1 cellular context compared by ENCODE assay signal in genomic region chr13:21458816-21459701, GRCh38.
A peak's percentile ranks its signal among the peaks of the same experiment; 100 is the strongest.
TF ChIP-seq lines count a peak whose summit lies in the region.

TSS of gene ZDHHC20 (minus strand) at chr13:21459303. CDS start at chr13:21459171, 132 bp downstream.

TF ChIP-seq in HepG2, 621 proteins besides CTCF, POLR2A, EP300 and RAD21 (continued from another document and continues in another):
- TF ChIP-seq ZNF30 (CRISPR knock-in tag; IDR thresholded peaks at IDR 0.05), result no peak
- TF ChIP-seq ZGPAT (CRISPR knock-in tag; IDR thresholded peaks at IDR 0.05), result peak; percentile 52; the same call in 1 of the 2 replicates
- 0 out of 2 replicates have a peak, but pooled peaks have one; percentile 12 for TF ChIP-seq TFDP2 (CRISPR knock-in tag; IDR thresholded peaks at IDR 0.05)
- TF ChIP-seq THAP11 (CRISPR knock-in tag; IDR thresholded peaks at IDR 0.05), result 0 out of 2 replicates have a peak, but pooled peaks have one; percentile 18
- TF ChIP-seq TOPORS (CRISPR knock-in tag; IDR thresholded peaks at IDR 0.05), result 0 out of 2 replicates have a peak, but pooled peaks have one; percentile 36
- no peak for TF ChIP-seq DRAP1 (CRISPR knock-in tag; IDR thresholded peaks at IDR 0.05)
- TF ChIP-seq, protein P1, sequence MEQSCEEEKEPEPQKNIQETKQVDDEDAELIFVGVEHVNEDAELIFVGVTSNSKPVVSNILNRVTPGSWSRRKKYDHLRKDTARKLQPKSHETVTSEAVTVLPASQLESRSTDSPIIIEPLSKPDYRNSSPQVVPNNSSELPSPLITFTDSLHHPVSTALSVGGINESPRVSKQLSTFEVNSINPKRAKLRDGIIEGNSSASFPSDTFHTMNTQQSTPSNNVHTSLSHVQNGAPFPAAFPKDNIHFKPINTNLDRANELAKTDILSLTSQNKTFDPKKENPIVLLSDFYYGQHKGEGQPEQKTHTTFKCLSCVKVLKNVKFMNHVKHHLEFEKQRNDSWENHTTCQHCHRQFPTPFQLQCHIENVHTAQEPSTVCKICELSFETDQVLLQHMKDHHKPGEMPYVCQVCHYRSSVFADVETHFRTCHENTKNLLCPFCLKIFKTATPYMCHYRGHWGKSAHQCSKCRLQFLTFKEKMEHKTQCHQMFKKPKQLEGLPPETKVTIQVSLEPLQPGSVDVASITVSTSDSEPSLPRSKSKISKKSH (CRISPR knock-in tag; IDR thresholded peaks at IDR 0.05; ENCODE audit: borderline replicate concordance), result peak; percentile 69; the same call in 1 of the 2 replicates
- TF ChIP-seq TBX3 (IDR thresholded peaks at IDR 0.05; ENCODE audit: borderline replicate concordance), result no peak
- 0 out of 2 replicates have a peak, but pooled peaks have one; percentile 15 for TF ChIP-seq ZBTB7B (CRISPR knock-in tag; IDR thresholded peaks at IDR 0.05)
- peak; percentile 47 for TF ChIP-seq AGO1 (IDR thresholded peaks at IDR 0.05; ENCODE audit: low read depth, low read length, poor library complexity, severe bottlenecking)
- TF ChIP-seq ZNF768 (CRISPR knock-in tag; IDR thresholded peaks at IDR 0.05), result 0 out of 2 replicates have a peak, but pooled peaks have one; percentile 38
- 0 out of 2 replicates have a peak, but pooled peaks have one; percentile 40 for TF ChIP-seq ZNF761 (CRISPR knock-in tag; conservative IDR thresholded peaks at IDR 0.05)
- 0 out of 2 replicates have a peak, but pooled peaks have one; percentile 19 for TF ChIP-seq ZNF235 (CRISPR knock-in tag; IDR thresholded peaks at IDR 0.05; ENCODE audit: borderline replicate concordance)
- peak; percentile 3; the same call in 1 of the 2 replicates for TF ChIP-seq KDM5A (IDR thresholded peaks at IDR 0.05; ENCODE audit: borderline replicate concordance, low read length)
- no peak for TF ChIP-seq RAD51 (IDR thresholded peaks at IDR 0.05; ENCODE audit: borderline replicate concordance)
- 0 out of 2 replicates have a peak, but pooled peaks have one; percentile 26 for TF ChIP-seq TBX2 (CRISPR knock-in tag; IDR thresholded peaks at IDR 0.05; ENCODE audit: borderline replicate concordance)
- TF ChIP-seq IRF9 (CRISPR knock-in tag; IDR thresholded peaks at IDR 0.05; ENCODE audit: borderline replicate concordance), result 0 out of 2 replicates have a peak, but pooled peaks have one; percentile 58
- peak; percentile 45; the same call in 1 of the 2 replicates for TF ChIP-seq ZNF451 (CRISPR knock-in tag; IDR thresholded peaks at IDR 0.05)
- TF ChIP-seq SRSF9 (IDR thresholded peaks at IDR 0.05; ENCODE audit: borderline replicate concordance, insufficient read depth, low read depth, low read length, poor library complexity, severe bottlenecking), result no peak
- TF ChIP-seq TAF1 (CRISPR knock-in tag; IDR thresholded peaks at IDR 0.05), result peak; percentile 84
- peak; percentile 89 for TF ChIP-seq RBFOX2 (IDR thresholded peaks at IDR 0.05; ENCODE audit: low read depth, low read length)
- TF ChIP-seq, protein P2, sequence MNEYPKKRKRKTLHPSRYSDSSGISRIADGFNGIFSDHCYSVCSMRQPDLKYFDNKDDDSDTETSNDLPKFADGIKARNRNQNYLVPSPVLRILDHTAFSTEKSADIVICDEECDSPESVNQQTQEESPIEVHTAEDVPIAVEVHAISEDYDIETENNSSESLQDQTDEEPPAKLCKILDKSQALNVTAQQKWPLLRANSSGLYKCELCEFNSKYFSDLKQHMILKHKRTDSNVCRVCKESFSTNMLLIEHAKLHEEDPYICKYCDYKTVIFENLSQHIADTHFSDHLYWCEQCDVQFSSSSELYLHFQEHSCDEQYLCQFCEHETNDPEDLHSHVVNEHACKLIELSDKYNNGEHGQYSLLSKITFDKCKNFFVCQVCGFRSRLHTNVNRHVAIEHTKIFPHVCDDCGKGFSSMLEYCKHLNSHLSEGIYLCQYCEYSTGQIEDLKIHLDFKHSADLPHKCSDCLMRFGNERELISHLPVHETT (CRISPR knock-in tag; conservative IDR thresholded peaks at IDR 0.05), result peak; percentile 69; the same call in 1 of the 2 replicates
- TF ChIP-seq ZNF274 (CRISPR knock-in tag; IDR thresholded peaks at IDR 0.05), result peak; percentile 74; the same call in 1 of the 2 replicates
- TF ChIP-seq KMT2A (CRISPR knock-in tag; IDR thresholded peaks at IDR 0.05), result peak; percentile 63
- TF ChIP-seq HCFC1 (IDR thresholded peaks at IDR 0.05; ENCODE audit: low read depth, low read length), result no peak
- TF ChIP-seq ZSCAN29 (CRISPR knock-in tag; conservative IDR thresholded peaks at IDR 0.05), result no peak
- TF ChIP-seq FOXO4 (CRISPR knock-in tag; conservative IDR thresholded peaks at IDR 0.05), result no peak
- no peak for TF ChIP-seq ZBTB7A (CRISPR knock-in tag; IDR thresholded peaks at IDR 0.05)
- 0 out of 2 replicates have a peak, but pooled peaks have one; percentile 39 for TF ChIP-seq PAX8 (CRISPR knock-in tag; IDR thresholded peaks at IDR 0.05; ENCODE audit: borderline replicate concordance)
- no peak for TF ChIP-seq ZNF792 (CRISPR knock-in tag; IDR thresholded peaks at IDR 0.05)
- TF ChIP-seq ZNF550 (CRISPR knock-in tag; IDR thresholded peaks at IDR 0.05; ENCODE audit: borderline replicate concordance), result no peak
- TF ChIP-seq, protein P3, sequence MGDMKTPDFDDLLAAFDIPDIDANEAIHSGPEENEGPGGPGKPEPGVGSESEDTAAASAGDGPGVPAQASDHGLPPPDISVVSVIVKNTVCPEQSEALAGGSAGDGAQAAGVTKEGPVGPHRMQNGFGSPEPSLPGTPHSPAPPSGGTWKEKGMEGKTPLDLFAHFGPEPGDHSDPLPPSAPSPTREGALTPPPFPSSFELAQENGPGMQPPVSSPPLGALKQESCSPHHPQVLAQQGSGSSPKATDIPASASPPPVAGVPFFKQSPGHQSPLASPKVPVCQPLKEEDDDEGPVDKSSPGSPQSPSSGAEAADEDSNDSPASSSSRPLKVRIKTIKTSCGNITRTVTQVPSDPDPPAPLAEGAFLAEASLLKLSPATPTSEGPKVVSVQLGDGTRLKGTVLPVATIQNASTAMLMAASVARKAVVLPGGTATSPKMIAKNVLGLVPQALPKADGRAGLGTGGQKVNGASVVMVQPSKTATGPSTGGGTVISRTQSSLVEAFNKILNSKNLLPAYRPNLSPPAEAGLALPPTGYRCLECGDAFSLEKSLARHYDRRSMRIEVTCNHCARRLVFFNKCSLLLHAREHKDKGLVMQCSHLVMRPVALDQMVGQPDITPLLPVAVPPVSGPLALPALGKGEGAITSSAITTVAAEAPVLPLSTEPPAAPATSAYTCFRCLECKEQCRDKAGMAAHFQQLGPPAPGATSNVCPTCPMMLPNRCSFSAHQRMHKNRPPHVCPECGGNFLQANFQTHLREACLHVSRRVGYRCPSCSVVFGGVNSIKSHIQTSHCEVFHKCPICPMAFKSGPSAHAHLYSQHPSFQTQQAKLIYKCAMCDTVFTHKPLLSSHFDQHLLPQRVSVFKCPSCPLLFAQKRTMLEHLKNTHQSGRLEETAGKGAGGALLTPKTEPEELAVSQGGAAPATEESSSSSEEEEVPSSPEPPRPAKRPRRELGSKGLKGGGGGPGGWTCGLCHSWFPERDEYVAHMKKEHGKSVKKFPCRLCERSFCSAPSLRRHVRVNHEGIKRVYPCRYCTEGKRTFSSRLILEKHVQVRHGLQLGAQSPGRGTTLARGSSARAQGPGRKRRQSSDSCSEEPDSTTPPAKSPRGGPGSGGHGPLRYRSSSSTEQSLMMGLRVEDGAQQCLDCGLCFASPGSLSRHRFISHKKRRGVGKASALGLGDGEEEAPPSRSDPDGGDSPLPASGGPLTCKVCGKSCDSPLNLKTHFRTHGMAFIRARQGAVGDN (CRISPR knock-in tag; IDR thresholded peaks at IDR 0.05), result peak; percentile 73
- TF ChIP-seq ZNF574 (CRISPR knock-in tag; IDR thresholded peaks at IDR 0.05), result peak; percentile 57
- TF ChIP-seq ZNF839 (CRISPR knock-in tag; IDR thresholded peaks at IDR 0.05; ENCODE audit: borderline replicate concordance), result no peak
- TF ChIP-seq ZNF234 (CRISPR knock-in tag; conservative IDR thresholded peaks at IDR 0.05), result 0 out of 2 replicates have a peak, but pooled peaks have one; percentile 43
- peak; percentile 50; the same call in 1 of the 2 replicates for TF ChIP-seq ZMAT3 (CRISPR knock-in tag; conservative IDR thresholded peaks at IDR 0.05)
- no peak for TF ChIP-seq ZXDC (CRISPR knock-in tag; IDR thresholded peaks at IDR 0.05)
- no peak for TF ChIP-seq MTA3 (CRISPR knock-in tag; IDR thresholded peaks at IDR 0.05)
- no peak for TF ChIP-seq MIER2 (CRISPR knock-in tag; IDR thresholded peaks at IDR 0.05)
- no peak; the same call in 1 of the 2 replicates for TF ChIP-seq WIZ (CRISPR knock-in tag; IDR thresholded peaks at IDR 0.05)
- TF ChIP-seq ATAD3A (CRISPR knock-in tag; IDR thresholded peaks at IDR 0.05), result no peak
